ENCODE assay signal across 10 cellular contexts in genomic region chr6:52498538-52499017, GRCh38.
A peak's percentile ranks its signal among the peaks of the same experiment; 100 is the strongest.
DNase-seq lines count a peak whose midpoint lies in the region; ATAC-seq, FAIRE-seq and TF ChIP-seq lines count a peak whose summit lies in the region.
"Had no signal": no experiment of that assay in that cellular context is flagged by ENCODE, and none has a peak within 500 bp of the region (broad histone marks: within the 10 kb centered on the region; RNA-seq: fewer than 3 reads in every experiment).

No MANE protein-coding gene starts in this region.

- CTCF ChIA-PET in HepG2 (lab: Yijun Ruan, JAX; ENCODE audit: low intra/inter-chr PET ratio, low total read pairs) = no interaction called here
- CTCF ChIA-PET in CD4-positive, alpha-beta T cell (lab: Charles Lee) = interaction anchor here (1.1 kb wide), 1 partner anchor 9 kb away, joined by 3 read pairs; no protein-coding TSS in a partner anchor

- no peak overlapping the region for H2AFZ ChIP-seq in HepG2 (ENCODE audit: low read length)

- in situ Hi-C loops in HepG2 (cut with HindIII; ENCODE audit: extremely low pct_ligation_motif_present, low pct_unique_long_range_greater_than_20kb) = no loop called here

- TF ChIP-seq CTCF in HepG2 (CRISPR knock-in tag; IDR thresholded peaks at IDR 0.05) (no peak), right lobe of liver (IDR thresholded peaks at IDR 0.05) (no peak), endodermal cell (conservative IDR thresholded peaks at IDR 0.05) (no peak)
- no peak for TF ChIP-seq CTCF in CD4-positive, alpha-beta T cell (IDR thresholded peaks at IDR 0.05)

- H3K4me3 ChIP-seq in HepG2 (replicated peaks in 1 of 3; ENCODE audit: insufficient read depth in 1 of 3, low read depth in 2 of 3, low read length in 3 of 3) (no peak overlapping the region), right lobe of liver (no peak overlapping the region), endodermal cell (ENCODE audit: low read length) (no peak overlapping the region)

- no peak for FAIRE-seq in HepG2 (lab: Jason Lieb, UNC)

- ATAC-seq in HepG2 (no peak), right lobe of liver (no peak), HG03135 (IDR thresholded peaks at IDR 0.05; ENCODE audit: unreplicated experiment) (peak; percentile 48)
- no peak for ATAC-seq in CD4-positive, alpha-beta T cell (ENCODE audit: poor library complexity)
- ATAC-seq in stimulated activated naive CD8-positive, alpha-beta T cell treated with anti-CD3 and anti-CD28 coated beads, Interleukin-15, Interleukin-2, amounts not matched to agents 100 U/mL and 50 U/mL, for 24 hours = no peak

- H3K79me2 ChIP-seq in HepG2 (ENCODE audit: insufficient read depth, low read length) = no peaks in the 10 kb centered on the region

- BruUV-seq in HepG2 (replicated peaks; lab: Mats Ljungman, UMichigan) = no TSS peak

- H3K9ac ChIP-seq in HepG2 (ENCODE audit: insufficient read depth, low read depth, low read length) (no peak overlapping the region), endodermal cell (ENCODE audit: extremely low read depth, low read length, poor library complexity, severe bottlenecking) (no peak overlapping the region)

- peaks cover 22% of the 10 kb centered on the region for H3K4me1 Mint-ChIP-seq in endodermal cell
- H3K4me1 Mint-ChIP-seq in CD4-positive, alpha-beta T cell (ENCODE audit: low read depth) = no peaks in the 10 kb centered on the region

- no peaks in the 10 kb centered on the region for H3K9me3 Mint-ChIP-seq in endodermal cell
- no peaks in the 10 kb centered on the region for H3K9me3 Mint-ChIP-seq in CD4-positive, alpha-beta T cell

- H3K4me3 Mint-ChIP-seq in endodermal cell = no peak overlapping the region
- no peak overlapping the region for H3K4me3 Mint-ChIP-seq in CD4-positive, alpha-beta T cell

- H3K27me3 ChIP-seq in HepG2 (ENCODE audit: control insufficient read depth in 1 of 2, insufficient read depth in 2 of 2, low read length in 2 of 2) (no peaks in the 10 kb centered on the region), right lobe of liver (no peaks in the 10 kb centered on the region), endodermal cell (ENCODE audit: control insufficient read depth, insufficient read depth, low read length, poor library complexity, severe bottlenecking) (no peaks in the 10 kb centered on the region)
- H3K27me3 ChIP-seq in CD4-positive, alpha-beta T cell (ENCODE audit: control insufficient read depth, insufficient read depth, low read length) = no peaks in the 10 kb centered on the region

- WGBS in HepG2 (ENCODE audit: low lambda C conversion rate) = 94% methylated on average over 11 of the region's 11 CpGs
- WGBS in right lobe of liver (ENCODE audit: insufficient coverage, low coverage, low lambda C conversion rate, missing lambda C conversion rate) = 88% methylated on average over 7 of the region's 11 CpGs
- 84 to 88% methylated on average over 7 to 11 of the region's 11 CpGs for WGBS in endodermal cell (ENCODE audit: insufficient coverage in 1 of 2, insufficient read length in 1 of 2), 2 experiments

- H4K20me1 ChIP-seq in HepG2 (ENCODE audit: insufficient read depth, low read length) = no peaks in the 10 kb centered on the region

- no peak overlapping the region for H3K4me2 ChIP-seq in HepG2 (ENCODE audit: low read depth, low read length)

- intact Hi-C loops in HepG2 (cut with micrococcal nuclease; ENCODE audit: unreplicated experiment) = no loop called here
- intact Hi-C loops in right lobe of liver (cut with DNase I) = no loop called here
- intact Hi-C loops in CD4-positive, alpha-beta T cell (cut with DNase I, micrococcal nuclease) = no loop called here

- H3K36me3 ChIP-seq in HepG2 (replicated peaks in 1 of 2; ENCODE audit: control insufficient read depth in 1 of 2, insufficient read depth in 2 of 2, low read length in 2 of 2) = peaks cover 5 to 19% of the 10 kb centered on the region in 2 experiments
- peaks cover 0 to 16% (median 5%) of the 10 kb centered on the region in 4 donors for H3K36me3 ChIP-seq in right lobe of liver
- peaks cover 15% of the 10 kb centered on the region for H3K36me3 ChIP-seq in endodermal cell (ENCODE audit: control insufficient read depth, insufficient read depth, low read length)

- H3K27me3 Mint-ChIP-seq in endodermal cell (ENCODE audit: insufficient read depth) = no peaks in the 10 kb centered on the region
- H3K27me3 Mint-ChIP-seq in CD4-positive, alpha-beta T cell = no peaks in the 10 kb centered on the region

- DNase-seq in HepG2 (ENCODE audit: low spot score) = no peak
- no peak for DNase-seq in right lobe of liver
- peak; percentile 70 for DNase-seq in endodermal cell
- DNase-seq in hypothalamus (lab: John Stamatoyannopoulos, UW) = no peak
- no peak for DNase-seq in CD4-positive, alpha-beta T cell
- no peak for DNase-seq in foreskin melanocyte
- DNase-seq in stimulated activated naive CD8-positive, alpha-beta T cell treated with anti-CD3 and anti-CD28 coated beads, Interleukin-15, Interleukin-2, amounts not matched to agents 100 U/mL and 50 U/mL, for 24 hours = no peak

- H3K27ac ChIP-seq in HepG2 (ENCODE audit: extremely low read length, insufficient read depth, low read length) (no peak overlapping the region), right lobe of liver (no peak overlapping the region), endodermal cell (ENCODE audit: low read depth, low read length) (no peak overlapping the region)
- H3K27ac ChIP-seq in CD4-positive, alpha-beta T cell (ENCODE audit: low read depth, low read length) = no peak overlapping the region
- H3K27ac ChIP-seq: epithelial cell of prostate, VCaP had no signal

- H3K27ac Mint-ChIP-seq in endodermal cell = peak overlapping the region; percentile 95
- H3K27ac Mint-ChIP-seq in CD4-positive, alpha-beta T cell = no peak overlapping the region

- POLR2A ChIA-PET in HepG2 (lab: Yijun Ruan, JAX) = interaction anchor here (1.2 to 1.9 kb wide), 3 partner anchors 47 to 100 kb away, joined by 3 to 6 read pairs (median 4); no protein-coding TSS in a partner anchor
- POLR2A ChIA-PET in CD4-positive, alpha-beta T cell (lab: Charles Lee) = no interaction called here

- TF ChIP-seq RAD21 in HepG2 (CRISPR knock-in tag; IDR thresholded peaks at IDR 0.05) = no peak

- H3K9me3 ChIP-seq in HepG2 (ENCODE audit: low read length) (no peaks in the 10 kb centered on the region), right lobe of liver (no peaks in the 10 kb centered on the region), endodermal cell (ENCODE audit: control insufficient read depth, low read length) (peaks cover 5% of the 10 kb centered on the region)
- no peaks in the 10 kb centered on the region for H3K9me3 ChIP-seq in CD4-positive, alpha-beta T cell (ENCODE audit: control insufficient read depth, low read length)

- TF ChIP-seq POLR2A in HepG2 (IDR thresholded peaks at IDR 0.05; ENCODE audit: insufficient read depth in 1 of 2, low read depth in 2 of 2, low read length in 2 of 2) (no peak), right lobe of liver (IDR thresholded peaks at IDR 0.05) (no peak)

- H3K4me1 ChIP-seq in HepG2 (ENCODE audit: insufficient read depth, low read length) (peaks cover 33% of the 10 kb centered on the region), right lobe of liver (peaks cover 0 to 11% (median 3%) of the 10 kb centered on the region in 4 donors), endodermal cell (ENCODE audit: control insufficient read depth, insufficient read depth, low read length) (peaks cover 11% of the 10 kb centered on the region)

- no peak for TF ChIP-seq EP300 in HepG2 (IDR thresholded peaks at IDR 0.05; ENCODE audit: low read depth in 2 of 2, low read length in 2 of 2)
- no peak for TF ChIP-seq EP300 in HepG2 (CRISPR knock-in tag; IDR thresholded peaks at IDR 0.05; ENCODE audit: borderline replicate concordance)

- peaks cover 25% of the 10 kb centered on the region for H3K36me3 Mint-ChIP-seq in endodermal cell (ENCODE audit: low read depth)
- peaks cover 9% of the 10 kb centered on the region for H3K36me3 Mint-ChIP-seq in CD4-positive, alpha-beta T cell (ENCODE audit: low read depth)

TF ChIP-seq in HepG2, 621 proteins besides CTCF, POLR2A, EP300 and RAD21 (continues in another document):
- TF ChIP-seq KLF9 (CRISPR knock-in tag; IDR thresholded peaks at IDR 0.05; ENCODE audit: low read depth) = no peak
- TF ChIP-seq PAX8 (CRISPR knock-in tag; IDR thresholded peaks at IDR 0.05; ENCODE audit: borderline replicate concordance) = no peak
- TF ChIP-seq, protein P1, sequence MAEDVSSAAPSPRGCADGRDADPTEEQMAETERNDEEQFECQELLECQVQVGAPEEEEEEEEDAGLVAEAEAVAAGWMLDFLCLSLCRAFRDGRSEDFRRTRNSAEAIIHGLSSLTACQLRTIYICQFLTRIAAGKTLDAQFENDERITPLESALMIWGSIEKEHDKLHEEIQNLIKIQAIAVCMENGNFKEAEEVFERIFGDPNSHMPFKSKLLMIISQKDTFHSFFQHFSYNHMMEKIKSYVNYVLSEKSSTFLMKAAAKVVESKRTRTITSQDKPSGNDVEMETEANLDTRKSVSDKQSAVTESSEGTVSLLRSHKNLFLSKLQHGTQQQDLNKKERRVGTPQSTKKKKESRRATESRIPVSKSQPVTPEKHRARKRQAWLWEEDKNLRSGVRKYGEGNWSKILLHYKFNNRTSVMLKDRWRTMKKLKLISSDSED (CRISPR knock-in tag; IDR thresholded peaks at IDR 0.05) = no peak
- TF ChIP-seq ZBTB1 (CRISPR knock-in tag; IDR thresholded peaks at IDR 0.05; ENCODE audit: borderline replicate concordance) = no peak
- TF ChIP-seq CCAR2 (optimal IDR thresholded peaks at IDR 0.05; ENCODE audit: low read depth, low read length) = no peak
- TF ChIP-seq, protein P2, sequence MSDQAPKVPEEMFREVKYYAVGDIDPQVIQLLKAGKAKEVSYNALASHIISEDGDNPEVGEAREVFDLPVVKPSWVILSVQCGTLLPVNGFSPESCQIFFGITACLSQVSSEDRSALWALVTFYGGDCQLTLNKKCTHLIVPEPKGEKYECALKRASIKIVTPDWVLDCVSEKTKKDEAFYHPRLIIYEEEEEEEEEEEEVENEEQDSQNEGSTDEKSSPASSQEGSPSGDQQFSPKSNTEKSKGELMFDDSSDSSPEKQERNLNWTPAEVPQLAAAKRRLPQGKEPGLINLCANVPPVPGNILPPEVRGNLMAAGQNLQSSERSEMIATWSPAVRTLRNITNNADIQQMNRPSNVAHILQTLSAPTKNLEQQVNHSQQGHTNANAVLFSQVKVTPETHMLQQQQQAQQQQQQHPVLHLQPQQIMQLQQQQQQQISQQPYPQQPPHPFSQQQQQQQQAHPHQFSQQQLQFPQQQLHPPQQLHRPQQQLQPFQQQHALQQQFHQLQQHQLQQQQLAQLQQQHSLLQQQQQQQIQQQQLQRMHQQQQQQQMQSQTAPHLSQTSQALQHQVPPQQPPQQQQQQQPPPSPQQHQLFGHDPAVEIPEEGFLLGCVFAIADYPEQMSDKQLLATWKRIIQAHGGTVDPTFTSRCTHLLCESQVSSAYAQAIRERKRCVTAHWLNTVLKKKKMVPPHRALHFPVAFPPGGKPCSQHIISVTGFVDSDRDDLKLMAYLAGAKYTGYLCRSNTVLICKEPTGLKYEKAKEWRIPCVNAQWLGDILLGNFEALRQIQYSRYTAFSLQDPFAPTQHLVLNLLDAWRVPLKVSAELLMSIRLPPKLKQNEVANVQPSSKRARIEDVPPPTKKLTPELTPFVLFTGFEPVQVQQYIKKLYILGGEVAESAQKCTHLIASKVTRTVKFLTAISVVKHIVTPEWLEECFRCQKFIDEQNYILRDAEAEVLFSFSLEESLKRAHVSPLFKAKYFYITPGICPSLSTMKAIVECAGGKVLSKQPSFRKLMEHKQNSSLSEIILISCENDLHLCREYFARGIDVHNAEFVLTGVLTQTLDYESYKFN (CRISPR knock-in tag; conservative IDR thresholded peaks at IDR 0.05) = no peak
